8 cellular contexts compared by ENCODE assay signal in genomic region chr1:231338270-231339128, GRCh38. TPM values are rescaled to one million over a fixed set of nuclear protein-coding genes. Genes with fewer than 3 reads are reported as not detected.
DNase-seq lines count a peak whose midpoint lies in the region; ATAC-seq, FAIRE-seq and TF ChIP-seq lines count a peak whose summit lies in the region.

A gene with protein sequence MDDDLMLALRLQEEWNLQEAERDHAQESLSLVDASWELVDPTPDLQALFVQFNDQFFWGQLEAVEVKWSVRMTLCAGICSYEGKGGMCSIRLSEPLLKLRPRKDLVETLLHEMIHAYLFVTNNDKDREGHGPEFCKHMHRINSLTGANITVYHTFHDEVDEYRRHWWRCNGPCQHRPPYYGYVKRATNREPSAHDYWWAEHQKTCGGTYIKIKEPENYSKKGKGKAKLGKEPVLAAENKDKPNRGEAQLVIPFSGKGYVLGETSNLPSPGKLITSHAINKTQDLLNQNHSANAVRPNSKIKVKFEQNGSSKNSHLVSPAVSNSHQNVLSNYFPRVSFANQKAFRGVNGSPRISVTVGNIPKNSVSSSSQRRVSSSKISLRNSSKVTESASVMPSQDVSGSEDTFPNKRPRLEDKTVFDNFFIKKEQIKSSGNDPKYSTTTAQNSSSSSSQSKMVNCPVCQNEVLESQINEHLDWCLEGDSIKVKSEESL (plus strand): TSS chr1:231338293. CDS start chr1:231338384, 91 bp downstream.

- peaks cover 0 to 6% (median 3%) of the 10 kb centered on the region in 4 experiments; a peak in 5 of 8 replicates for H3K36me3 ChIP-seq in H1 (ENCODE audit: control insufficient read depth in 2 of 4, insufficient read depth in 4 of 4, low read length in 3 of 4)
- peaks cover 0 to 3% of the 10 kb centered on the region in 2 donors for H3K36me3 ChIP-seq in aorta (ENCODE audit: control insufficient read depth in 1 of 2, insufficient read depth in 2 of 2, low read length in 1 of 2)

- no peak for TF ChIP-seq POLR2A in H1 (IDR thresholded peaks at IDR 0.05; ENCODE audit: control extremely low read depth in 1 of 2, low read depth in 2 of 2, low read length in 2 of 2)

- peak within 1 kb of the TSS; percentile 99 for H2AFZ ChIP-seq in H1 (ENCODE audit: low read length)

- 4% methylated on average over 42 of the region's 43 CpGs; no CpG with 5 or more reads in 1 of the 2 experiments for WGBS in H1 (ENCODE audit: extremely low coverage in 1 of 2, insufficient coverage in 1 of 2, insufficient read length in 1 of 2, insufficient replicate concordance in 2 of 2, low coverage in 1 of 2, low lambda C conversion rate in 2 of 2, missing lambda C conversion rate in 1 of 2), 2 experiments
- 0% methylated on average over 43 of the region's 43 CpGs for WGBS in aorta, 2 donors

- peak within 1 kb of the TSS; percentile 97 for H2BK5ac ChIP-seq in H1 (ENCODE audit: low read depth, low read length)

- H3K79me1 ChIP-seq in H1 (ENCODE audit: low read depth, low read length), result peaks cover 9% of the 10 kb centered on the region; the same call in 1 of the 2 replicates

- H3K27me3 ChIP-seq in H1 (replicated peaks in 1 of 4; ENCODE audit: control insufficient read depth in 3 of 4, extremely low read depth in 1 of 4, insufficient read depth in 3 of 4, low read length in 3 of 4) (no peaks in the 10 kb centered on the region), aorta (ENCODE audit: control insufficient read depth in 1 of 2, insufficient read depth in 2 of 2, low read length in 1 of 2) (no peaks in the 10 kb centered on the region)

- no peak for TF ChIP-seq RAD21 in H1 (IDR thresholded peaks at IDR 0.05 in 1 of 2, conservative IDR thresholded peaks at IDR 0.05 in 1 of 2; ENCODE audit: low read depth in 2 of 2, low read length in 2 of 2)

- H3K56ac ChIP-seq in H1 (replicated peaks; ENCODE audit: insufficient read length, low read depth, low read length), result peak within 1 kb of the TSS; percentile 92

- no peak within 1 kb of the TSS for H2AK5ac ChIP-seq in H1 (ENCODE audit: low read depth, low read length)

- peaks cover 5% of the 10 kb centered on the region in 2 experiments for H4K20me1 ChIP-seq in H1 (replicated peaks in 1 of 2; ENCODE audit: control insufficient read depth in 1 of 2, insufficient read depth in 2 of 2, low read length in 2 of 2)

- peak in 1 of 2 donors; percentile 5 for ATAC-seq in activated T-cell treated with anti-CD3 and anti-CD28 coated beads, Interleukin-2, amount 50 U/mL, for 72 hours (replicated peaks in 1 of 2)
- ATAC-seq in HG02970 (IDR thresholded peaks at IDR 0.05; ENCODE audit: low FRiP score, unreplicated experiment) (peak; percentile 1), aorta (ENCODE audit: low FRiP score) (peak; percentile 94)

- no peak for TF ChIP-seq EP300 in H1 (IDR thresholded peaks at IDR 0.05; ENCODE audit: borderline replicate concordance in 1 of 2, low read depth in 2 of 2, low read length in 2 of 2)

- H3K18ac ChIP-seq in H1 (ENCODE audit: extremely low read depth, low read length), result peak within 1 kb of the TSS; percentile 88

- H3K9me3 Mint-ChIP-seq in activated T-cell treated with anti-CD3 and anti-CD28 coated beads, Interleukin-2, amount 50 U/mL, for 72 hours, result no peaks in the 10 kb centered on the region

- POLR2A ChIA-PET in H1 (lab: Charles Lee; ENCODE audit: partially characterized antibody), result interaction anchor here (1.0 to 1.8 kb wide), 5 partner anchors 11 to 168 kb away, joined by 3 to 8 read pairs (median 4); partner anchors contain the start of gene EGLN1

- peak within 1 kb of the TSS; percentile 44 for H3K4ac ChIP-seq in H1 (replicated peaks; ENCODE audit: insufficient read length, low read depth, low read length)

- no peak for FAIRE-seq in H1 (lab: Jason Lieb, UNC)

- CTCF ChIA-PET in H1 (lab: Charles Lee; ENCODE audit: partially characterized antibody), result interaction anchor here (0.5 to 2.6 kb wide), 6 partner anchors 17 to 265 kb away, joined by 3 to 6 read pairs (median 4); no protein-coding TSS in a partner anchor

- peak within 1 kb of the TSS; percentile 99 for H3K27ac Mint-ChIP-seq in activated T-cell treated with anti-CD3 and anti-CD28 coated beads, Interleukin-2, amount 50 U/mL, for 72 hours

- H4K8ac ChIP-seq in H1 (ENCODE audit: extremely low read depth, insufficient read depth, low read length), result peak within 1 kb of the TSS; percentile 90

- H2BK15ac ChIP-seq in H1 (ENCODE audit: low read length), result no peak within 1 kb of the TSS

- no peak for DNase-seq in activated T-cell treated with anti-CD3 and anti-CD28 coated beads, Interleukin-2, amount 50 U/mL, for 72 hours
- no peak for DNase-seq in activated T-cell treated with anti-CD3 and anti-CD28 coated beads, Interleukin-2, amount 50 U/mL, for 1 hour
- DNase-seq in RPMI8226 (peak; percentile 19), H1 (ENCODE audit: low read depth in 1 of 2, low spot score in 2 of 2) (no peak), mucosa of gallbladder (ENCODE audit: low spot score) (no peak), aorta (no peak), activated gamma-delta T cell treated with Interleukin-2 at 50 U/mL for 16 hours (no peak)

- H3K14ac ChIP-seq in H1 (ENCODE audit: insufficient read length), result no peak within 1 kb of the TSS

- peak within 1 kb of the TSS; percentile 73 to 90 (median 88) for H3K9ac ChIP-seq in H1 (replicated peaks in 1 of 4; ENCODE audit: extremely low read depth in 1 of 4, low read depth in 3 of 4, low read length in 3 of 4)

- H4K91ac ChIP-seq in H1 (replicated peaks; ENCODE audit: insufficient read length, low read length), result peak within 1 kb of the TSS; percentile 85

- intact Hi-C loops in aorta (cut with DNase I), result loop anchor here in 1 of 2 donors (1.0 to 5.0 kb wide), 3 partner anchors 84 to 189 kb away; partner anchors contain the start of genes EGLN1 and GNPAT

- H2BK20ac ChIP-seq in H1 (ENCODE audit: low read length), result no peak within 1 kb of the TSS

- H3K4me2 ChIP-seq in H1 (ENCODE audit: insufficient read depth in 1 of 2, low read depth in 2 of 2, low read length in 2 of 2), result peak within 1 kb of the TSS; percentile 93 to 98

- H3K4me1 ChIP-seq in H1 (replicated peaks in 1 of 4; ENCODE audit: control insufficient read depth in 3 of 4, insufficient read depth in 4 of 4, low read length in 3 of 4), result peaks cover 6 to 19% (median 8%) of the 10 kb centered on the region in 4 experiments
- peaks cover 8 to 13% of the 10 kb centered on the region in 2 donors for H3K4me1 ChIP-seq in aorta (ENCODE audit: control insufficient read depth in 1 of 2, insufficient read depth in 2 of 2, low read length in 2 of 2)

- peaks cover 8 to 28% of the 10 kb centered on the region in 2 donors for H3K36me3 Mint-ChIP-seq in activated T-cell treated with anti-CD3 and anti-CD28 coated beads, Interleukin-2, amount 50 U/mL, for 72 hours (ENCODE audit: insufficient read depth in 2 of 2)

- H3K4me3 Mint-ChIP-seq in activated T-cell treated with anti-CD3 and anti-CD28 coated beads, Interleukin-2, amount 50 U/mL, for 72 hours, result peak within 1 kb of the TSS; percentile 88 to 93

- H3K4me1 Mint-ChIP-seq in activated T-cell treated with anti-CD3 and anti-CD28 coated beads, Interleukin-2, amount 50 U/mL, for 72 hours (ENCODE audit: low read depth), result peaks cover 60% of the 10 kb centered on the region

- H3K4me3 ChIP-seq in H1 (ENCODE audit: extremely low read depth in 1 of 4, insufficient read depth in 2 of 4, low read depth in 3 of 4, low read length in 4 of 4) (peak within 1 kb of the TSS; percentile 89 to 100 (median 98)), aorta (ENCODE audit: low read length in 2 of 2) (peak within 1 kb of the TSS; percentile 78 to 93)

- no peak for TF ChIP-seq CTCF in H1 (IDR thresholded peaks at IDR 0.05; ENCODE audit: control extremely low read depth in 1 of 3, insufficient read depth in 1 of 3, low read depth in 1 of 3, low read length in 3 of 3)

- no peak within 1 kb of the TSS for H2BK120ac ChIP-seq in H1 (replicated peaks; ENCODE audit: low read depth, low read length)

- H3K9me3 ChIP-seq in H1 (ENCODE audit: insufficient read depth in 2 of 2, low read depth in 1 of 2, low read length in 1 of 2) (no peaks in the 10 kb centered on the region), aorta (ENCODE audit: control insufficient read depth, low read length) (no peaks in the 10 kb centered on the region)

- peak within 1 kb of the TSS; percentile 80; the same call in 1 of the 2 replicates for H2BK12ac ChIP-seq in H1 (ENCODE audit: low read depth, low read length)

- H4K5ac ChIP-seq in H1 (ENCODE audit: insufficient read length, low read depth, low read length), result peak within 1 kb of the TSS; percentile 72

- H3K27ac ChIP-seq in H1 (ENCODE audit: low read depth, low read length) (peak within 1 kb of the TSS; percentile 78; the same call in 1 of the 2 replicates), aorta (ENCODE audit: low read depth in 1 of 2, low read length in 2 of 2) (peak within 1 kb of the TSS; percentile 73 to 89)

- H3K23me2 ChIP-seq in H1 (ENCODE audit: low read depth, low read length), result peaks cover 20% of the 10 kb centered on the region

- H3K23ac ChIP-seq in H1 (ENCODE audit: insufficient read length), result no peak within 1 kb of the TSS

- H3K79me2 ChIP-seq in H1 (ENCODE audit: control insufficient read depth in 1 of 2, insufficient read depth in 2 of 2, low read length in 2 of 2), result peaks cover 13 to 56% of the 10 kb centered on the region in 2 experiments

- H3K27me3 Mint-ChIP-seq in activated T-cell treated with anti-CD3 and anti-CD28 coated beads, Interleukin-2, amount 50 U/mL, for 72 hours (ENCODE audit: low read depth), result no peaks in the 10 kb centered on the region

TF ChIP-seq in H1, 55 proteins besides CTCF, POLR2A, EP300 and RAD21 (continues in another document):
- TF ChIP-seq NANOG (IDR thresholded peaks at IDR 0.05; ENCODE audit: insufficient read depth, low read depth, low read length, poor library complexity, severe bottlenecking) (no peak), JUN (IDR thresholded peaks at IDR 0.05; ENCODE audit: low read depth, low read length) (no peak), RBBP5 (IDR thresholded peaks at IDR 0.05; ENCODE audit: borderline replicate concordance, low read depth, low read length) (peak; percentile 71), TEAD4 (IDR thresholded peaks at IDR 0.05; ENCODE audit: low read depth, low read length) (0 out of 2 replicates have a peak, but pooled peaks have one; percentile 1), PHF8 (conservative IDR thresholded peaks at IDR 0.05; ENCODE audit: low read depth, low read length) (peak; percentile 67)

RNA-seq across cellular contexts. Expression of the gene that starts here (rescaled TPM):
- total RNA-seq in activated T-cell treated with anti-CD3 and anti-CD28 coated beads, Interleukin-2, amount 50 U/mL, for 72 hours, result 10 to 100 TPM in 1 of 2 donors, 1 to 10 TPM in 1; 9.6 to 10.4 TPM
- total RNA-seq in H1 (2021; fragmentation: NEBNext Ultra II Directional; extraction: Animal tissue kit (Norgen Biotek cat#: 25700)), result 11.8 and 15.1 TPM in 2 replicates
- polyA plus RNA-seq in H1 (2011; rRNA removed) (6.6 and 9.1 TPM in 2 replicates), aorta (1 to 10 TPM; 3.5 to 4.0 TPM)
- 8.2 TPM for polyA plus RNA-seq in H1 (2011; cell fraction: cytosol; rRNA removed)
- polyA plus RNA-seq in H1 (2011; cell fraction: nucleus; rRNA removed), result 9.1 TPM
- polyA plus RNA-seq in H1 (2012, experiment 1 of 2), result 6.8 to 8.2 TPM (median 7.7 TPM) in 4 replicates
- 0.52 TPM for polyA plus RNA-seq in H1 (2012, experiment 2 of 2)
- polyA plus RNA-seq in H1 (2013, experiment 1 of 2), result 10.9 TPM
- 10.3 TPM for polyA plus RNA-seq in H1 (2013, experiment 2 of 2)
- 7.7 and 12.0 TPM in 2 replicates for polyA minus RNA-seq in H1 (2011; rRNA and poly(A)+ RNA removed)
- polyA minus RNA-seq in H1 (2011; cell fraction: cytosol; rRNA and poly(A)+ RNA removed), result 9.3 TPM
- 17.4 TPM for polyA minus RNA-seq in H1 (2011; cell fraction: nucleus; rRNA and poly(A)+ RNA removed)
- total RNA-seq in mucosa of gallbladder (10.6 TPM), aorta (10 to 100 TPM in 1 of 2 donors, 1 to 10 TPM in 1; 9.3 to 12.1 TPM)
